ENCODE assay signal across 1 cellular context in the genomic region with DNA sequence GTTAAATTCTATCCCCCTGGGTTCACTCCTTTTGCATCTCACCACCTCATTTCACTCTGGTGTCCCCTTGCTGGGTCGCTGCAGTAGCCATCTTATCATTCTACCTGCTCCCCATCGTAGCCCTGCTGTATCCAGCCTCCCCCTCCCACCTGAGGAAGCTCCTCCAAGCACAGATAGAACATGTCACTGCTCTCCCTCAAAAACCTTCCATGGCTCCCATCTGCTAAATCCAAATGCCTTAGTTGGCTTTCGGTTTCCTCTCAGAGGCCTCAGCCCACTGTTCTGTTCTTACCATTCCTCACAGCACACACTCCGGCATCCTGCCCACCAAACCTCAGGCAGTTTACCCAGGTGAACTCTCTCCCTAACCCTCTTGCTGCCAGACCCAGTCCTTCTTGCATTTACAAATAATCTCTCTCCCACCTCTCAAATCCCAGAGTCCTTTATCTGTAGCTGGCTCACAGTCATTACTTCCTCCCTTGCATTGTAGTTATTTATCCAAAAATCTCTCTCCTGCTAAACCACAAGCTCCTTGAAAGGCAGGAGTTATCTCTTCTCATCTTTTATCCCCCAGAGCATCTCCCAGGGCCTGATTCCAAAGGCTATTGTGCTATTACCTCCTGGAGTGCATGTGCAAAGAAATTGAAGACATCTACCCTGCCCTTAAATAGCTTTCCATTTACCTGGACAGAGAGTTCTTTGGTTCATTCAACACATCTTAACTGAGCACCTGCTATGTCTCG. TPM values are rescaled to one million over a fixed set of nuclear protein-coding genes. Genes with fewer than 3 reads are reported as not detected.
"Had no signal": no experiment of that assay in that cellular context is flagged by ENCODE, and none has a peak within 500 bp of the region (broad histone marks: within the 10 kb centered on the region; RNA-seq: fewer than 3 reads in every experiment).

No MANE protein-coding gene starts in this region.

RNA-seq across cellular contexts. Expression of a gene that starts 9.4 kb away (rescaled TPM):
- polyA plus RNA-seq: immature natural killer cell had no signal
